Comparison of ENCODE assay signal across 8 cellular contexts in the genomic region with DNA sequence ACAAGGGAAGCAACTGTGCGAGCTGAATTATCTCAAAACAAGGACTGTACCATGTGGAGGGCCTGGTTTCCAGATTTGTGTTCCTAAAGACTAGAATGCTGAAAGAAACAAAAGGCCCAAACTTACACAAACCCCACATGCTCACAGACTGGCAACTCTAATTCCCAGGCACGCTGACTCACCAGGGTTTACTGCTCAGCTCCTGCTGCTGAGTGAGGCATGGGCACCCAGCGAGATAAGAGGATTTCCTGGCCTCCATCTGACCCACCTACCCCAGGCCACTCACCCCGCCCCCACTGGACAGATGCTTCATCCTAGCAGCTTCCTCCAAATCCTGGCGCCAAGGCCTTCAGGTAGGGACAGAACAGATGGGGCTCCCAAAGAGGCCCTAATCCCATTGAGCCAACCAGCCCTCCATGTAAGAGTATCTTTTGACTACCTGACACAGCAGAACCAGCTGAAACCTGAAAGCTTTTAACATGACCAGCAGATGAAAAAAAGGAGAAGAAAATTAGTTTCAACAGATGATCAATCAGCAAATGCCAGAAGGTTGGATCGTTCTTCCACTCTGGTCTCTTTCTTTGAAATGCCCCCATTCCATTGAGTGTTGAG. TPM values are rescaled to one million over a fixed set of nuclear protein-coding genes. Genes with fewer than 3 reads are reported as not detected.
DNase-seq lines count a peak whose midpoint lies in the region; ATAC-seq, FAIRE-seq and TF ChIP-seq lines count a peak whose summit lies in the region.

No MANE protein-coding gene starts in this region.

- H3K36me3 ChIP-seq in SK-N-SH (replicated peaks in 1 of 2; ENCODE audit: control insufficient read depth in 1 of 2, insufficient read depth in 2 of 2, low read length in 1 of 2) = peaks cover 9 to 10% of the 10 kb centered on the region in 2 experiments
- peaks cover 0 to 9% (median 3%) of the 10 kb centered on the region in 3 donors for H3K36me3 ChIP-seq in pancreas

- no peak for TF ChIP-seq RAD21 in SK-N-SH (IDR thresholded peaks at IDR 0.05; ENCODE audit: low read length)

- H3K27ac ChIP-seq in SK-N-SH (ENCODE audit: low read depth in 2 of 2, low read length in 1 of 2) (peak overlapping the region; percentile 90 to 96), pancreas (peak overlapping the region in 3 of 4 donors; percentile 26 to 56 (median 48))

- peak overlapping the region; percentile 71 for H3K9ac ChIP-seq in SK-N-SH

- peaks cover 21% of the 10 kb centered on the region for H3F3A ChIP-seq in SK-N-SH (replicated peaks; ENCODE audit: insufficient read depth)

- TF ChIP-seq EP300 in SK-N-SH (IDR thresholded peaks at IDR 0.05; ENCODE audit: borderline replicate concordance in 1 of 2, low read depth in 1 of 2, low read length in 1 of 2) = peak in 1 of 2 experiments; percentile 50; a peak in 1 of 4 replicates

- peak overlapping the region; percentile 47 for H2AFZ ChIP-seq in SK-N-SH (ENCODE audit: low read depth)

- 25% methylated on average over 4 of the region's 6 CpGs for WGBS in SK-N-SH (ENCODE audit: low lambda C conversion rate)
- WGBS in pancreas, 2 donors = 69 to 77% methylated on average over 6 of the region's 6 CpGs

- H3K9me3 ChIP-seq in SK-N-SH = no peaks in the 10 kb centered on the region
- H3K9me3 ChIP-seq in pancreas = no peaks in the 10 kb centered on the region

- H3K27me3 ChIP-seq in SK-N-SH (ENCODE audit: insufficient read depth) = no peaks in the 10 kb centered on the region
- H3K27me3 ChIP-seq in pancreas = no peaks in the 10 kb centered on the region

- H3K4me2 ChIP-seq in SK-N-SH = peak overlapping the region; percentile 56

- H3K4me1 ChIP-seq in SK-N-SH (ENCODE audit: control insufficient read depth in 1 of 2, insufficient read depth in 2 of 2, low read depth in 1 of 2, low read length in 1 of 2) = peaks cover 36 to 41% of the 10 kb centered on the region in 2 experiments
- H3K4me1 ChIP-seq in pancreas = peaks cover 35 to 38% (median 36%) of the 10 kb centered on the region in 3 donors

- no peaks in the 10 kb centered on the region for H3K9me2 ChIP-seq in SK-N-SH

- H3K79me2 ChIP-seq in SK-N-SH (ENCODE audit: insufficient read depth) = peaks cover 82% of the 10 kb centered on the region

- CTCF ChIA-PET in SK-N-SH (lab: Yijun Ruan, JAX) = interaction anchor here (0.7 to 4.8 kb wide), 6 partner anchors 9 to 22 kb away, joined by 3 to 23 read pairs (median 4); no protein-coding TSS in a partner anchor

- DNase-seq in AG08395 (ENCODE audit: low spot score) (peak; percentile 84), SK-N-SH (peak; percentile 35), erythroblast (lab: John Stamatoyannopoulos, UW) (peak; percentile 59 to 83), pancreas (peak in 5 of 6 donors; percentile 29 to 61 (median 44)), NCI-H2029 treated with DMSO at 0.1 percent for 48 hours (lab: John Stamatoyannopoulos, UW) (no peak)
- no peak for DNase-seq in NK-92 treated with Interleukin-12 subunit alpha and Interleukin-12 subunit beta, amount 100 ng/mL, for 24 hours (lab: John Stamatoyannopoulos, UW)

- no peaks in the 10 kb centered on the region for H4K20me1 ChIP-seq in SK-N-SH (ENCODE audit: insufficient read depth)

- intact Hi-C loops in pancreas (cut with DNase I) = no loop called here

- no peak for TF ChIP-seq CTCF in SK-N-SH (IDR thresholded peaks at IDR 0.05)
- no peak for TF ChIP-seq CTCF in pancreas (IDR thresholded peaks at IDR 0.05)

- peak; percentile 19 for TF ChIP-seq POLR2A in erythroblast (IDR thresholded peaks at IDR 0.05; ENCODE audit: low read length)

- POLR2A ChIA-PET in SK-N-SH (lab: Yijun Ruan, JAX) = no interaction called here

- H3K4me3 ChIP-seq in SK-N-SH (ENCODE audit: low read depth in 2 of 2, low read length in 1 of 2) (no peak overlapping the region), pancreas (no peak overlapping the region)

- peak; percentile 31 for ATAC-seq in GM19455 (IDR thresholded peaks at IDR 0.05; ENCODE audit: unreplicated experiment)
- ATAC-seq in pancreas = peak; percentile 55 to 75 (median 64)
- ATAC-seq in HG02938 (IDR thresholded peaks at IDR 0.05; ENCODE audit: unreplicated experiment) = no peak

- no peak for FAIRE-seq in pancreas (lab: Jason Lieb, UNC)

TF ChIP-seq in SK-N-SH, 30 proteins besides CTCF, POLR2A, EP300 and RAD21 (continues in another document):
- peak; percentile 87 for TF ChIP-seq FOSL2 (IDR thresholded peaks at IDR 0.05; ENCODE audit: borderline replicate concordance, low read depth)
- TF ChIP-seq RXRA (IDR thresholded peaks at IDR 0.05; ENCODE audit: borderline replicate concordance, low read depth) = peak; percentile 96
- no peak for TF ChIP-seq EZH2phosphoT487 (IDR thresholded peaks at IDR 0.05; ENCODE audit: borderline replicate concordance, low read depth)
- no peak for TF ChIP-seq MEF2A (IDR thresholded peaks at IDR 0.05; ENCODE audit: borderline replicate concordance, low read depth)
- 0 out of 2 replicates have a peak, but pooled peaks have one; percentile 42 for TF ChIP-seq TEAD4 (IDR thresholded peaks at IDR 0.05; ENCODE audit: borderline replicate concordance, insufficient read depth)
- no peak for TF ChIP-seq FOXJ3 (CRISPR knock-in tag; IDR thresholded peaks at IDR 0.05)
- TF ChIP-seq MXI1 (IDR thresholded peaks at IDR 0.05; ENCODE audit: low read depth, low read length) = no peak
- peak; percentile 23; the same call in 1 of the 2 replicates for TF ChIP-seq ELF1 (IDR thresholded peaks at IDR 0.05)
- TF ChIP-seq, protein P1, sequence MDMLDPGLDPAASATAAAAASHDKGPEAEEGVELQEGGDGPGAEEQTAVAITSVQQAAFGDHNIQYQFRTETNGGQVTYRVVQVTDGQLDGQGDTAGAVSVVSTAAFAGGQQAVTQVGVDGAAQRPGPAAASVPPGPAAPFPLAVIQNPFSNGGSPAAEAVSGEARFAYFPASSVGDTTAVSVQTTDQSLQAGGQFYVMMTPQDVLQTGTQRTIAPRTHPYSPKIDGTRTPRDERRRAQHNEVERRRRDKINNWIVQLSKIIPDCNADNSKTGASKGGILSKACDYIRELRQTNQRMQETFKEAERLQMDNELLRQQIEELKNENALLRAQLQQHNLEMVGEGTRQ (IDR thresholded peaks at IDR 0.05; ENCODE audit: borderline replicate concordance, low read depth, low read length) = no peak
- TF ChIP-seq RFX5 (IDR thresholded peaks at IDR 0.05; ENCODE audit: low read length) = no peak
- TF ChIP-seq, protein P2, sequence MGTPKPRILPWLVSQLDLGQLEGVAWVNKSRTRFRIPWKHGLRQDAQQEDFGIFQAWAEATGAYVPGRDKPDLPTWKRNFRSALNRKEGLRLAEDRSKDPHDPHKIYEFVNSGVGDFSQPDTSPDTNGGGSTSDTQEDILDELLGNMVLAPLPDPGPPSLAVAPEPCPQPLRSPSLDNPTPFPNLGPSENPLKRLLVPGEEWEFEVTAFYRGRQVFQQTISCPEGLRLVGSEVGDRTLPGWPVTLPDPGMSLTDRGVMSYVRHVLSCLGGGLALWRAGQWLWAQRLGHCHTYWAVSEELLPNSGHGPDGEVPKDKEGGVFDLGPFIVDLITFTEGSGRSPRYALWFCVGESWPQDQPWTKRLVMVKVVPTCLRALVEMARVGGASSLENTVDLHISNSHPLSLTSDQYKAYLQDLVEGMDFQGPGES (IDR thresholded peaks at IDR 0.05; ENCODE audit: low read depth, low read length) = no peak
- TF ChIP-seq, protein P3, sequence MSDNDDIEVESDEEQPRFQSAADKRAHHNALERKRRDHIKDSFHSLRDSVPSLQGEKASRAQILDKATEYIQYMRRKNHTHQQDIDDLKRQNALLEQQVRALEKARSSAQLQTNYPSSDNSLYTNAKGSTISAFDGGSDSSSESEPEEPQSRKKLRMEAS (IDR thresholded peaks at IDR 0.05; ENCODE audit: low read depth) = peak; percentile 91
- TF ChIP-seq GABPA (IDR thresholded peaks at IDR 0.05; ENCODE audit: low read depth) = no peak
- TF ChIP-seq NFIC (IDR thresholded peaks at IDR 0.05; ENCODE audit: borderline replicate concordance) = peak; percentile 42; the same call in 1 of the 2 replicates
- peak; percentile 73 for TF ChIP-seq TCF12 (IDR thresholded peaks at IDR 0.05)
- TF ChIP-seq FOXM1 (IDR thresholded peaks at IDR 0.05; ENCODE audit: low read depth) = 0 out of 2 replicates have a peak, but pooled peaks have one; percentile 36
- no peak for TF ChIP-seq NRF1 (IDR thresholded peaks at IDR 0.05; ENCODE audit: low read depth, low read length)
- TF ChIP-seq TAF1 (IDR thresholded peaks at IDR 0.05; ENCODE audit: borderline replicate concordance, low read depth, low read length) = 0 out of 2 replicates have a peak, but pooled peaks have one; percentile 37
- TF ChIP-seq SIN3A (IDR thresholded peaks at IDR 0.05; ENCODE audit: borderline replicate concordance, low read depth, low read length) = no peak

RNA-seq across cellular contexts. Expression of a gene that starts 33.9 kb away (rescaled TPM):
- 4.7 and 6.2 TPM in 2 replicates for polyA plus RNA-seq in SK-N-SH (2012; rRNA removed)
- 4.5 and 4.7 TPM in 2 replicates for polyA plus RNA-seq in SK-N-SH (2012; cell fraction: cytosol; rRNA removed)
- 6.8 and 7.8 TPM in 2 replicates for polyA plus RNA-seq in SK-N-SH (2012; cell fraction: nucleus; rRNA removed)
- total RNA-seq in pancreas = 1 to 10 TPM; 5.2 to 7.7 (median 7.0) TPM
- 1 to 10 TPM; 3.7 to 4.0 TPM for polyA plus RNA-seq in pancreas

RNA-seq across cellular contexts. Expression of a gene that starts 34.3 kb away (rescaled TPM):
- 18.1 and 21.9 TPM in 2 replicates for polyA plus RNA-seq in SK-N-SH (2012; rRNA removed)
- 30.9 and 32.6 TPM in 2 replicates for polyA plus RNA-seq in SK-N-SH (2012; cell fraction: cytosol; rRNA removed)
- 2.8 and 8.5 TPM in 2 replicates for polyA plus RNA-seq in SK-N-SH (2012; cell fraction: nucleus; rRNA removed)
- 10 to 100 TPM in 5 of 6 donors, 1 to 10 TPM in 1; 9.9 to 17.5 (median 14.4) TPM for total RNA-seq in pancreas
- polyA plus RNA-seq in pancreas = 10 to 100 TPM; 21.5 to 30.9 TPM

RNA-seq across cellular contexts. Expression of a gene that starts 59.9 kb away (rescaled TPM):
- 3.8 and 5.2 TPM in 2 replicates for polyA plus RNA-seq in SK-N-SH (2012; rRNA removed)
- polyA plus RNA-seq in SK-N-SH (2012; cell fraction: cytosol; rRNA removed) = 3.4 TPM in 2 replicates
- 8.2 and 9.3 TPM in 2 replicates for polyA plus RNA-seq in SK-N-SH (2012; cell fraction: nucleus; rRNA removed)
- total RNA-seq in pancreas = 1 to 10 TPM in 4 of 6 donors, under 1 TPM in 2; 0.88 to 4.9 (median 1.7) TPM
- polyA plus RNA-seq in pancreas = 1 to 10 TPM; 2.5 to 2.8 TPM

RNA-seq across cellular contexts. Expression of a gene that starts 60.0 kb away (rescaled TPM):
- polyA plus RNA-seq in SK-N-SH (2012; rRNA removed) (9.1 and 13.6 TPM in 2 replicates), pancreas (1 to 10 TPM; 8.3 to 8.7 TPM)
- 11.7 and 13.2 TPM in 2 replicates for polyA plus RNA-seq in SK-N-SH (2012; cell fraction: cytosol; rRNA removed)
- polyA plus RNA-seq in SK-N-SH (2012; cell fraction: nucleus; rRNA removed) = 16.7 and 21.1 TPM in 2 replicates
- 10 to 100 TPM in 3 of 6 donors, 1 to 10 TPM in 3; 7.9 to 12.1 (median 10.0) TPM for total RNA-seq in pancreas

Comparison
In these comparisons a context has a peak if more than half of its experiments do, and no peak if none do; other contexts are left out.
1. DNase-seq: peak in AG08395 (single experiment), SK-N-SH (single experiment), erythroblast (2 of 2) and pancreas (5 of 6); none in NCI-H2029 treated with DMSO at 0.1 percent for 48 hours (single experiment) and NK-92 treated with Interleukin-12 subunit alpha and Interleukin-12 subunit beta, amount 100 ng/mL, for 24 hours (single experiment).